ENCODE assay signal across 20 cellular contexts in genomic region chr1:23460519-23460918, GRCh38. TPM values are rescaled to one million over a fixed set of nuclear protein-coding genes. Genes with fewer than 3 reads are reported as not detected.
DNase-seq lines count a peak whose midpoint lies in the region; ATAC-seq, FAIRE-seq and TF ChIP-seq lines count a peak whose summit lies in the region.
"Had no signal": no experiment of that assay in that cellular context is flagged by ENCODE, and none has a peak within 500 bp of the region (broad histone marks: within the 10 kb centered on the region; RNA-seq: fewer than 3 reads in every experiment).

No MANE protein-coding gene starts in this region.

- no peaks in the 10 kb centered on the region for H4K20me1 ChIP-seq in keratinocyte (ENCODE audit: control insufficient read depth, extremely low read depth, insufficient read depth, low read length)
- H4K20me1 ChIP-seq: BLaER1 treated with 17β-estradiol and CSF1 and Interleukin-3, amounts not matched to agents 10 nM and 100 nM had no signal

- no peak overlapping the region for H3K9ac ChIP-seq in keratinocyte (ENCODE audit: control insufficient read depth, extremely low read depth, insufficient read depth, low read length)
- H3K9ac ChIP-seq: BLaER1 treated with 17β-estradiol and CSF1 and Interleukin-3, amounts not matched to agents 10 nM and 100 nM had no signal

- H3K4me3 ChIP-seq in HEK293 (ENCODE audit: low read depth, low read length) = no peak overlapping the region
- no peak overlapping the region for H3K4me3 ChIP-seq in RWPE2 (ENCODE audit: severe bottlenecking)
- no peak overlapping the region for H3K4me3 ChIP-seq in keratinocyte (ENCODE audit: control insufficient read depth in 2 of 3, extremely low read depth in 1 of 3, insufficient read depth in 2 of 3, low read depth in 1 of 3, low read length in 3 of 3)
- H3K4me3 ChIP-seq in heart left ventricle = no peak overlapping the region
- H3K4me3 ChIP-seq: BLaER1 treated with 17β-estradiol and CSF1 and Interleukin-3, amounts not matched to agents 10 nM and 100 nM had no signal

- CTCF ChIA-PET in HEK293 (lab: Yijun Ruan, JAX) = no interaction called here

- peak; percentile 44; the same call in 1 of the 3 replicates for ATAC-seq in RWPE2 (ENCODE audit: low read depth)
- ATAC-seq in heart left ventricle = no peak
- ATAC-seq: CD8-positive, alpha-beta T cell; HCT116 had no signal

- H3K4me1 Mint-ChIP-seq in endothelial cell (ENCODE audit: unreplicated experiment) = no peaks in the 10 kb centered on the region
- H3K4me1 Mint-ChIP-seq: B cell had no signal

- POLR2A ChIA-PET in HEK293 (lab: Yijun Ruan, JAX) = no interaction called here

- H3K4me2 ChIP-seq in keratinocyte (ENCODE audit: control insufficient read depth, extremely low read depth, insufficient read depth, low read depth, low read length) = peak overlapping the region; percentile 2
- H3K4me2 ChIP-seq: BLaER1 treated with 17β-estradiol and CSF1 and Interleukin-3, amounts not matched to agents 10 nM and 100 nM had no signal

- H3K36me3 ChIP-seq in HEK293 (ENCODE audit: control insufficient read depth in 2 of 2, insufficient read depth in 1 of 2, low read length in 2 of 2) (peaks cover 0 to 4% of the 10 kb centered on the region in 2 experiments; a peak in 1 of 3 replicates), RWPE2 (ENCODE audit: low read depth) (peaks cover 3% of the 10 kb centered on the region; the same call in 1 of the 2 replicates), keratinocyte (ENCODE audit: control insufficient read depth in 2 of 2, extremely low read depth in 1 of 2, insufficient read depth in 2 of 2, low read length in 2 of 2) (no peaks in the 10 kb centered on the region), heart left ventricle (peaks cover 0 to 12% (median 3%) of the 10 kb centered on the region in 9 donors)
- H3K36me3 ChIP-seq: BLaER1 treated with 17β-estradiol and CSF1 and Interleukin-3, amounts not matched to agents 10 nM and 100 nM had no signal

- H3K9me3 Mint-ChIP-seq in endothelial cell (ENCODE audit: unreplicated experiment) = no peaks in the 10 kb centered on the region
- H3K9me3 Mint-ChIP-seq: CD8-positive, alpha-beta T cell; IgD-negative memory B cell had no signal

- H3K4me1 ChIP-seq in HEK293 (ENCODE audit: control insufficient read depth, insufficient read depth, low read length) (no peaks in the 10 kb centered on the region), RWPE2 (ENCODE audit: insufficient read depth, poor library complexity, severe bottlenecking) (peaks cover 15% of the 10 kb centered on the region), keratinocyte (ENCODE audit: control insufficient read depth, extremely low read depth, insufficient read depth, low read length) (peaks cover 28% of the 10 kb centered on the region), heart left ventricle (peaks cover 0 to 15% (median 0%) of the 10 kb centered on the region in 12 donors)

- no peaks in the 10 kb centered on the region for H3K79me2 ChIP-seq in keratinocyte (ENCODE audit: control insufficient read depth, insufficient read depth, low read length)

- peaks cover 3% of the 10 kb centered on the region for H3K9me1 ChIP-seq in keratinocyte (ENCODE audit: control insufficient read depth, extremely low read depth, insufficient read depth, low read length)

- H3K27ac ChIP-seq in HEK293 (ENCODE audit: extremely low read depth, low read depth, low read length) (no peak overlapping the region), RWPE2 (ENCODE audit: poor library complexity, severe bottlenecking) (peak overlapping the region; percentile 23), keratinocyte (ENCODE audit: control insufficient read depth, insufficient read depth, low read length) (no peak overlapping the region), heart left ventricle (no peak overlapping the region)
- H3K27ac ChIP-seq: BLaER1 treated with 17β-estradiol and CSF1 and Interleukin-3, amounts not matched to agents 10 nM and 100 nM; HL-60 had no signal

- H3K36me3 Mint-ChIP-seq in endothelial cell (ENCODE audit: low read depth, unreplicated experiment) = no peaks in the 10 kb centered on the region
- H3K36me3 Mint-ChIP-seq: CD8-positive, alpha-beta T cell; IgD-negative memory B cell had no signal

- FAIRE-seq in keratinocyte (lab: Jason Lieb, UNC) = peak; percentile 87
- FAIRE-seq: HTR-8/SVneo had no signal

- WGBS in heart left ventricle, 4 donors = 90 to 93% (median 92%) methylated on average over 4 of the region's 4 CpGs

- TF ChIP-seq POLR2A in heart left ventricle (IDR thresholded peaks at IDR 0.05) = no peak

- H3K4me3 Mint-ChIP-seq in endothelial cell (ENCODE audit: unreplicated experiment) = peak overlapping the region; percentile 42
- H3K4me3 Mint-ChIP-seq: B cell; CD8-positive, alpha-beta T cell; IgD-negative memory B cell had no signal

- DNase-seq in RWPE2 (ENCODE audit: low spot score) (no peak), endothelial cell (ENCODE audit: low spot score) (no peak), keratinocyte (ENCODE audit: low read depth, low spot score) (no peak), SKM-1 treated with dmso at 0.1 percent for 144 hours (lab: John Stamatoyannopoulos, UW; ENCODE audit: unreplicated experiment) (no peak), heart left ventricle (no peak), SIG-M5 (lab: John Stamatoyannopoulos, UW) (no peak)
- DNase-seq: Calu3; CD8-positive, alpha-beta T cell; DMS79 treated with DMSO at 0.1 percent for 48 hours; GF-D8; GOT3; H7 had no signal

- intact Hi-C loops in heart left ventricle (cut with DNase I) = no loop called here

- H3K9me3 ChIP-seq in HEK293 (ENCODE audit: control insufficient read depth, insufficient read depth, low read depth, low read length) (no peaks in the 10 kb centered on the region), RWPE2 (ENCODE audit: severe bottlenecking) (no peaks in the 10 kb centered on the region), keratinocyte (ENCODE audit: control insufficient read depth, low read depth, low read length) (no peaks in the 10 kb centered on the region), heart left ventricle (no peaks in the 10 kb centered on the region)
- H3K9me3 ChIP-seq: BLaER1 treated with 17β-estradiol and CSF1 and Interleukin-3, amounts not matched to agents 10 nM and 100 nM had no signal

- TF ChIP-seq CTCF in HEK293 (tag by site-specific recombination; IDR thresholded peaks at IDR 0.05) (no peak), RWPE2 (IDR thresholded peaks at IDR 0.05; ENCODE audit: poor library complexity, severe bottlenecking) (no peak), endothelial cell (IDR thresholded peaks at IDR 0.05; ENCODE audit: unreplicated experiment) (no peak), keratinocyte (optimal IDR thresholded peaks at IDR 0.05 in 1 of 3, IDR thresholded peaks at IDR 0.05 in 1 of 3, conservative IDR thresholded peaks at IDR 0.05 in 1 of 3; ENCODE audit: extremely low read depth in 1 of 3, insufficient read depth in 2 of 3, low read length in 3 of 3) (no peak), heart left ventricle (IDR thresholded peaks at IDR 0.05) (no peak)

- H3K27ac Mint-ChIP-seq in endothelial cell (ENCODE audit: unreplicated experiment) = no peak overlapping the region
- H3K27ac Mint-ChIP-seq: B cell; CD8-positive, alpha-beta T cell; IgD-negative memory B cell had no signal

- no peaks in the 10 kb centered on the region for H3K27me3 ChIP-seq in RWPE2 (ENCODE audit: insufficient read depth, poor library complexity, severe bottlenecking)
- H3K27me3 ChIP-seq in keratinocyte (ENCODE audit: control insufficient read depth, extremely low read depth, insufficient read depth, low read length) = peaks cover 12% of the 10 kb centered on the region
- no peaks in the 10 kb centered on the region for H3K27me3 ChIP-seq in heart left ventricle

- dilution Hi-C loops in keratinocyte (cut with MboI; ENCODE audit: extremely low pct_ligation_motif_present, low sequenced_read_pairs) = no loop called here

- H3K27me3 Mint-ChIP-seq in endothelial cell (ENCODE audit: unreplicated experiment) = peaks cover 4% of the 10 kb centered on the region

- H2AFZ ChIP-seq in keratinocyte (ENCODE audit: control insufficient read depth, low read length) = no peak overlapping the region

TF ChIP-seq in HEK293, 187 proteins besides CTCF, POLR2A, EP300 and RAD21:
- no peak for TF ChIP-seq ZFP3 (tag by site-specific recombination; IDR thresholded peaks at IDR 0.05; ENCODE audit: low read depth)
- 0 out of 2 replicates have a peak, but pooled peaks have one; percentile 22 for TF ChIP-seq ZNF146 (tag by site-specific recombination; IDR thresholded peaks at IDR 0.05)

RNA-seq across cellular contexts. Expression of gene ASAP3, which starts 23.5 kb away (rescaled TPM):
- total RNA-seq in endothelial cell (ENCODE audit: unreplicated experiment) = 36.4 TPM
- 6.4 to 22.6 TPM (median 11.4 TPM) in 3 replicates for polyA plus RNA-seq in keratinocyte
- polyA plus RNA-seq in keratinocyte (2011; ENCODE audit: low read depth) = 8.4 TPM
- 10.0 and 12.4 TPM in 2 replicates for polyA plus RNA-seq in keratinocyte (2011; cell fraction: cytosol; rRNA removed)
- polyA plus RNA-seq in keratinocyte (2011; cell fraction: nucleus; rRNA removed) = 33.9 and 45.9 TPM in 2 replicates
- 5.5 and 12.4 TPM in 2 replicates for polyA plus RNA-seq in keratinocyte (2012; ENCODE audit: low replicate concordance)
- 13.2 to 30.3 TPM (median 17.2 TPM) in 3 replicates for polyA minus RNA-seq in keratinocyte
- 21.9 TPM for polyA minus RNA-seq in keratinocyte (2011; cell fraction: cytosol; rRNA and poly(A)+ RNA removed)
- polyA minus RNA-seq in keratinocyte (2011; cell fraction: nucleus; rRNA and poly(A)+ RNA removed) = 17.9 and 20.0 TPM in 2 replicates
- 10 to 100 TPM; 22.4 to 86.1 (median 35.8) TPM for total RNA-seq in heart left ventricle
- 10 to 100 TPM; 30.0 to 40.0 TPM for polyA plus RNA-seq in heart left ventricle

RNA-seq across cellular contexts. Expression of gene TCEA3, which starts 36.0 kb away (rescaled TPM):
- total RNA-seq in endothelial cell (ENCODE audit: unreplicated experiment) (9.7 TPM), heart left ventricle (10 to 100 TPM; 40.1 to 87.3 (median 59.1) TPM)
- polyA plus RNA-seq in keratinocyte (0.18 to 0.63 TPM (median 0.38 TPM) in 3 replicates), heart left ventricle (10 to 100 TPM; 21.5 to 55.5 TPM)
- 3.7 TPM for polyA plus RNA-seq in keratinocyte (2011; ENCODE audit: low read depth)
- polyA plus RNA-seq in keratinocyte (2011; cell fraction: cytosol; rRNA removed) = 0.22 and 0.45 TPM in 2 replicates
- 0.93 and 1.5 TPM in 2 replicates for polyA plus RNA-seq in keratinocyte (2011; cell fraction: nucleus; rRNA removed)
- 0.16 and 2.1 TPM in 2 replicates for polyA plus RNA-seq in keratinocyte (2012; ENCODE audit: low replicate concordance)
- 0.13 to 1.1 TPM in 2 of 3 replicates, not detected in the other for polyA minus RNA-seq in keratinocyte
- not detected for polyA minus RNA-seq in keratinocyte (2011; cell fraction: cytosol; rRNA and poly(A)+ RNA removed)
- polyA minus RNA-seq in keratinocyte (2011; cell fraction: nucleus; rRNA and poly(A)+ RNA removed) = 0.93 TPM in 1 of 2 replicates, not detected in the other
- total RNA-seq: A172, B cell had no signal
